Comparison of ENCODE assay signal across 8 cellular contexts in the genomic region with DNA sequence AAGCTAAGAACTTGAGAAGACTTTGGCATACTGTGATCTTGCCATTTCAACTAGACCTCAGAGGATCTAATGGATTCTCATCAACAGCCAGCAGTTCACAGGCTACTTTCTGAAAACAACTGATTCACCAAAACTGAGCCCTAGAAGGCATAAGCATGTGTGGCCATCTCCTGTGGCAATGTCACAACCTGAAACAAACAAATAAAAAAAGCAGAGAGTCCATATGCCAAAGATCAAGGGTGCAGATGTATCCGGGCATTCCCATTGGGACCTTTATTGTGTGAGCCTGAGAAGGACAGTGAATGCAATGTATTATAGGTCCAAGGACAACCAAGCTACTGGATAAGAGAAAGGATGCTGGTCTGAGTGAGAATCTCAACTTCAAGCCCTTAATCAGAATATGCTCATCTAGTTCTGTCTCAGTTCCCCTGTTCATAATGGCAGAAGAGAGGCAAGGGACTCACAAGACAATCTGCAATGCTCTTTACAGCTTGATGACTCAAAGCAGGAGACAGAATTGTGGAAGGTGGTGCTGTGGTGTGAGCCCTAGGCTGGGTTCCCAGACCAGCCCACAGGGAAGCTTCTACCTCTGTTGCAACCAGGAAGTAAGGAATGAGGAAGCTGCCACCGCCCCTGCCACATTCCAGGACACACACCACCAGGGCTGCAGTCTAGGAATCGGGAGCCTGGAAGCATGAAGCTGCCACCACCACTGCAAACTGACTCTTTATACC.
A peak's percentile ranks its signal among the peaks of the same experiment; 100 is the strongest.
DNase-seq lines count a peak whose midpoint lies in the region; ATAC-seq and TF ChIP-seq lines count a peak whose summit lies in the region.

No MANE protein-coding gene starts in this region.

- dilution Hi-C loops in mammary epithelial cell (cut with HindIII; ENCODE audit: low sequenced_read_pairs): no loop called here

- TF ChIP-seq CTCF in C4-2B (conservative IDR thresholded peaks at IDR 0.05): no peak
- TF ChIP-seq CTCF in mammary epithelial cell (conservative IDR thresholded peaks at IDR 0.05 in 1 of 2, IDR thresholded peaks at IDR 0.05 in 1 of 2; ENCODE audit: extremely low read depth in 1 of 2, insufficient read depth in 1 of 2, low read depth in 1 of 2, low read length in 2 of 2): no peak
- TF ChIP-seq CTCF in psoas muscle (IDR thresholded peaks at IDR 0.05): no peak

- no TSS peak for BruUV-seq in mammary epithelial cell (replicated peaks; lab: Mats Ljungman, UMichigan)

- intact Hi-C loops in mammary epithelial cell (cut with micrococcal nuclease): no loop called here
- intact Hi-C loops in psoas muscle (cut with DNase I): no loop called here

- H3K36me3 ChIP-seq in mammary epithelial cell (ENCODE audit: insufficient read depth, low read length) (no peaks in the 10 kb centered on the region), psoas muscle (ENCODE audit: insufficient read depth in 1 of 2, low read depth in 1 of 2) (no peaks in the 10 kb centered on the region)

- H3K4me1 ChIP-seq in mammary epithelial cell (ENCODE audit: insufficient read depth, low read length) (peaks cover 12% of the 10 kb centered on the region), psoas muscle (no peaks in the 10 kb centered on the region)

- no peaks in the 10 kb centered on the region for H3K27me3 ChIP-seq in mammary epithelial cell (ENCODE audit: insufficient read depth, low read length)
- no peaks in the 10 kb centered on the region for H3K27me3 ChIP-seq in psoas muscle (ENCODE audit: insufficient read depth in 3 of 3, low read length in 2 of 3)

- H3K27ac ChIP-seq in C4-2B: peak overlapping the region; percentile 19; the same call in 1 of the 2 replicates
- H3K27ac ChIP-seq in mammary epithelial cell (ENCODE audit: insufficient read depth, low read depth, low read length): no peak overlapping the region
- H3K27ac ChIP-seq in psoas muscle: no peak overlapping the region

- H2AFZ ChIP-seq in mammary epithelial cell (ENCODE audit: low read depth, low read length): peak overlapping the region; percentile 68

- peak; percentile 61 for DNase-seq in mammary epithelial cell
- peak; percentile 21 to 51 for DNase-seq in psoas muscle
- DNase-seq in NK-92 treated with Interleukin-12 subunit alpha and Interleukin-12 subunit beta, amount 100 ng/mL, for 24 hours (lab: John Stamatoyannopoulos, UW): no peak
- DNase-seq in DMS153 treated with DMSO at 0.1 percent for 48 hours (lab: John Stamatoyannopoulos, UW; ENCODE audit: unreplicated experiment): no peak
- DNase-seq in putamen (ENCODE audit: low spot score): no peak

- CTCF ChIA-PET in mammary epithelial cell (lab: Charles Lee; ENCODE audit: low non-redundant PET): interaction anchor here (0.6 kb wide), 1 partner anchor 442 kb away, joined by 15 read pairs; no protein-coding TSS in a partner anchor

- H3K4me2 ChIP-seq in mammary epithelial cell (ENCODE audit: insufficient read depth, low read depth, low read length): peak overlapping the region; percentile 1

- H4K20me1 ChIP-seq in mammary epithelial cell (ENCODE audit: insufficient read depth, low read length): no peaks in the 10 kb centered on the region

- ATAC-seq in GM19438 (IDR thresholded peaks at IDR 0.05; ENCODE audit: low read depth, unreplicated experiment) (peak; percentile 89), HG03139 (IDR thresholded peaks at IDR 0.05; ENCODE audit: unreplicated experiment) (peak; percentile 77), psoas muscle (peak in 1 of 4 donors; percentile 19)

- H3K79me2 ChIP-seq in mammary epithelial cell (ENCODE audit: insufficient read depth, low read length): no peaks in the 10 kb centered on the region

- WGBS in mammary epithelial cell (ENCODE audit: low coverage, missing lambda C conversion rate): 33% methylated on average over 3 of the region's 3 CpGs
- 54 to 57% (median 56%) methylated on average over 3 of the region's 3 CpGs for WGBS in psoas muscle, 3 donors

- in situ Hi-C loops in mammary epithelial cell (cut with MboI; ENCODE audit: low sequenced_read_pairs in 2 of 2): no loop called here

- no peak overlapping the region for H3K9ac ChIP-seq in mammary epithelial cell (ENCODE audit: insufficient read depth, low read length)

- H3K4me3 ChIP-seq in mammary epithelial cell (replicated peaks in 1 of 3; ENCODE audit: insufficient read depth in 1 of 3, low read depth in 2 of 3, low read length in 3 of 3) (no peak overlapping the region), psoas muscle (no peak overlapping the region)

- no peaks in the 10 kb centered on the region for H3K9me3 ChIP-seq in mammary epithelial cell (replicated peaks; ENCODE audit: insufficient read depth, low read length)
- H3K9me3 ChIP-seq in psoas muscle: no peaks in the 10 kb centered on the region

Comparison
In these comparisons a context has a peak if more than half of its experiments do, and no peak if none do; other contexts are left out.
1. DNase-seq: peak in mammary epithelial cell (single experiment) and psoas muscle (2 of 2); none in NK-92 treated with Interleukin-12 subunit alpha and Interleukin-12 subunit beta, amount 100 ng/mL, for 24 hours (single experiment), DMS153 treated with DMSO at 0.1 percent for 48 hours (single experiment) and putamen (single experiment).